In the genomic region with DNA sequence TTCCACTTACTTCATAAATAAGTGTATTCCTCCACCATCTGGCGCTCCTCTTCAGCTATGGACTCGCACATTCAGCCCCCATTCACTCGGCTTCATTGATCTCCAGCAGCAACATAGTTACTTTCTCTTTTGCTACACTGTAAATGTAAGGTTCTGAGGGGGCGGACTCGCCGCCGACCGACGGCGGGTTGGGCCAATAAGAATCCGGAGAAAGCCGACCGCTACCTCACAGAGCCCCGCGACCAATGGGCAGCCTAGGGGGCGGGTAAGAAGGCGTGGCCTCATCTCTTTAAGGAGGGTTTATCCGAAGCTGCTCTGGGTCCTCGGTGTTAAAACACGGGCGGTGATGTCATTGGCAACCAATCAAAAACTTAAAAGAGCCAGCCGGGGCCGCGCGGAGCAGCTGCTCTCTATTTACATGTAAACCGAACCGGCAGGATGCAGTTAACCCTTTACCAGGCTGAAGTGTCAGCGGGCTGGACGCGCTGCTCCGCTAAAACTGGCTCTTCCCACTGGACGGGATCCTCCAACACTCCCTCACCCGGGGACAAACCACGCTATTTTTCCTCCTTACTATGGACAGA, we compare ENCODE assay signal across 8 cellular contexts. TPM values are rescaled to one million over a fixed set of nuclear protein-coding genes. Genes with fewer than 3 reads are reported as not detected.
DNase-seq lines count a peak whose midpoint lies in the region; TF ChIP-seq lines count a peak whose summit lies in the region.

TSS of gene DUSP10 (minus strand) at position 119 of the 584 bp plus-strand sequence. CDS start 2,345 bp downstream, outside the sequence.

- H3K36me3 ChIP-seq in effector memory CD4-positive, alpha-beta T cell (ENCODE audit: control insufficient read depth, insufficient read depth, low read length): no peaks in the 10 kb centered on the region

- peak; percentile 99 for DNase-seq in COLO668 (lab: John Stamatoyannopoulos, UW; ENCODE audit: unreplicated experiment)
- DNase-seq in GM20000 (ENCODE audit: low spot score): peak; percentile 98
- peak; percentile 98 for DNase-seq in HS-5 (ENCODE audit: low read depth)
- DNase-seq in NK-92 treated with Interleukin-12 subunit alpha and Interleukin-12 subunit beta, amount 100 ng/mL, for 24 hours (lab: John Stamatoyannopoulos, UW): peak; percentile 98
- peak; percentile 97 for DNase-seq in activated CD8-positive, alpha-beta memory T cell treated with anti-CD3 and anti-CD28 coated beads for 24 hours
- peak; percentile 98 to 99 (median 98) for DNase-seq in effector memory CD4-positive, alpha-beta T cell
- peak; percentile 100 for DNase-seq in lung microvascular endothelial cell (ENCODE audit: low read depth in 2 of 2)
- peak; percentile 90 to 98 (median 96) for DNase-seq in stimulated activated CD4-positive, alpha-beta T cell treated with anti-CD3 and anti-CD28 coated beads, TNF-alpha, amount 100 ng/mL, for 4 hours (ENCODE audit: low read depth in 3 of 3)

- no peaks in the 10 kb centered on the region for H3K27me3 ChIP-seq in effector memory CD4-positive, alpha-beta T cell (replicated peaks; ENCODE audit: control insufficient read depth, insufficient read depth, low read length, poor library complexity, severe bottlenecking)

- peak within 1 kb of the TSS; percentile 73 for H3K4me3 ChIP-seq in effector memory CD4-positive, alpha-beta T cell (ENCODE audit: insufficient read depth, low read depth, low read length, poor library complexity, severe bottlenecking)

- peaks cover 7% of the 10 kb centered on the region for H3K4me1 ChIP-seq in effector memory CD4-positive, alpha-beta T cell (ENCODE audit: control insufficient read depth, insufficient read depth, low read length, poor library complexity, severe bottlenecking)

- H3K27ac ChIP-seq in effector memory CD4-positive, alpha-beta T cell (ENCODE audit: insufficient read depth, low read length, poor library complexity, severe bottlenecking): peak within 1 kb of the TSS; percentile 97

- TF ChIP-seq CTCF in GM20000 (IDR thresholded peaks at IDR 0.05; ENCODE audit: extremely low read depth, missing control alignments): peak; percentile 10

- no peaks in the 10 kb centered on the region for H3K9me3 ChIP-seq in effector memory CD4-positive, alpha-beta T cell (ENCODE audit: control insufficient read depth, low read length)

RNA-seq across cellular contexts. Expression of gene DUSP10, which starts in this region (rescaled TPM):
- total RNA-seq in lung microvascular endothelial cell: 1.8 and 2.6 TPM in 2 replicates

Comparison
In these comparisons a context has a peak if more than half of its experiments do, and no peak if none do; other contexts are left out.
1. Peak in every context shown above with its lines: DNase-seq, H3K4me3 ChIP-seq and H3K27ac ChIP-seq.